ENCODE assay signal across 12 cellular contexts in genomic region chr10:95286707-95287106, GRCh38. TPM values are rescaled to one million over a fixed set of nuclear protein-coding genes. Genes with fewer than 3 reads are reported as not detected.
DNase-seq lines count a peak whose midpoint lies in the region; ATAC-seq and TF ChIP-seq lines count a peak whose summit lies in the region.
"Had no signal": no experiment of that assay in that cellular context is flagged by ENCODE, and none has a peak within 500 bp of the region (broad histone marks: within the 10 kb centered on the region; RNA-seq: fewer than 3 reads in every experiment).

No MANE protein-coding gene starts in this region.

- H3K4me1 ChIP-seq in heart right ventricle = peaks cover 10 to 90% (median 66%) of the 10 kb centered on the region in 9 donors
- H3K4me1 ChIP-seq in osteoblast (ENCODE audit: insufficient read depth, low read length) = peaks cover 31% of the 10 kb centered on the region

- H3K9me3 Mint-ChIP-seq in activated CD4-positive, alpha-beta T cell treated with anti-CD3 and anti-CD28 coated beads, Interleukin-2, amount 10 ng/mL, durations not matched to agents 24 days and 14 days = no peaks in the 10 kb centered on the region

- intact Hi-C loops in heart right ventricle (cut with DNase I) (loop anchor here in 3 of 10 donors (5.0 kb wide), 3 partner anchors 34 to 51 kb away; no protein-coding TSS in a partner anchor), left cardiac atrium (cut with DNase I) (loop anchor here in 1 of 2 donors (5.0 kb wide), 1 partner anchor 39 kb away; no protein-coding TSS in a partner anchor)
- intact Hi-C loops in activated CD4-positive, alpha-beta T cell treated with anti-CD3 and anti-CD28 coated beads, Interleukin-2, amount 10 ng/mL, durations not matched to agents 24 days and 14 days (cut with micrococcal nuclease) = no loop called here

- no peak overlapping the region for H3K27ac Mint-ChIP-seq in activated CD4-positive, alpha-beta T cell treated with anti-CD3 and anti-CD28 coated beads, Interleukin-2, amount 10 ng/mL, durations not matched to agents 24 days and 14 days

- DNase-seq in heart right ventricle (no peak), left cardiac atrium (no peak), fibroblast of villous mesenchyme (ENCODE audit: low read depth) (no peak), osteoblast (ENCODE audit: insufficient read length, low spot score, missing footprints) (no peak), brain microvascular endothelial cell (no peak)
- DNase-seq in activated CD4-positive, alpha-beta T cell treated with anti-CD3 and anti-CD28 coated beads, Interleukin-2, amount 10 ng/mL, durations not matched to agents 24 days and 14 days = no peak
- DNase-seq: activated CD8-positive, alpha-beta memory T cell treated with anti-CD3 and anti-CD28 coated beads for 24 hours; GDM1; NCI-H1092 treated with DMSO at 0.1 percent for 48 hours; NCI-H2227 treated with DMSO at 0.1 percent for 48 hours had no signal

- no peaks in the 10 kb centered on the region for H3K9me3 ChIP-seq in heart right ventricle
- H3K9me3 ChIP-seq in osteoblast (ENCODE audit: low read depth, low read length) = no peaks in the 10 kb centered on the region

- H3K27me3 Mint-ChIP-seq in activated CD4-positive, alpha-beta T cell treated with anti-CD3 and anti-CD28 coated beads, Interleukin-2, amount 10 ng/mL, durations not matched to agents 24 days and 14 days = peaks cover 35% of the 10 kb centered on the region

- H2AFZ ChIP-seq in osteoblast (ENCODE audit: low read length) = no peak overlapping the region

- H3K4me2 ChIP-seq in osteoblast (ENCODE audit: insufficient read depth, low read length) = peak overlapping the region; percentile 28

- H3K36me3 Mint-ChIP-seq in activated CD4-positive, alpha-beta T cell treated with anti-CD3 and anti-CD28 coated beads, Interleukin-2, amount 10 ng/mL, durations not matched to agents 24 days and 14 days (ENCODE audit: low read depth) = no peaks in the 10 kb centered on the region

- H3K27ac ChIP-seq in heart right ventricle (peak overlapping the region; percentile 59 to 98 (median 96)), osteoblast (ENCODE audit: low read depth, low read length) (peak overlapping the region; percentile 1), brain microvascular endothelial cell (no peak overlapping the region)

- H3K36me3 ChIP-seq in heart right ventricle (peaks cover 0 to 6% (median 0%) of the 10 kb centered on the region in 9 donors), osteoblast (ENCODE audit: insufficient read depth, low read length) (no peaks in the 10 kb centered on the region), brain microvascular endothelial cell (replicated peaks) (no peaks in the 10 kb centered on the region)

- in situ Hi-C loops in brain microvascular endothelial cell (cut with HindIII; ENCODE audit: low pct_ligation_motif_present, low sequenced_read_pairs) = no loop called here

- TF ChIP-seq CTCF in heart right ventricle (IDR thresholded peaks at IDR 0.05) (no peak), fibroblast of villous mesenchyme (IDR thresholded peaks at IDR 0.05; ENCODE audit: insufficient read depth, low read depth, low read length) (no peak), osteoblast (IDR thresholded peaks at IDR 0.05; ENCODE audit: extremely low read depth, low read depth, low read length) (no peak), brain microvascular endothelial cell (IDR thresholded peaks at IDR 0.05; ENCODE audit: low read depth, low read length, missing control alignments) (no peak)

- peaks cover 12% of the 10 kb centered on the region for H3K4me1 Mint-ChIP-seq in activated CD4-positive, alpha-beta T cell treated with anti-CD3 and anti-CD28 coated beads, Interleukin-2, amount 10 ng/mL, durations not matched to agents 24 days and 14 days

- no peak overlapping the region for H3K4me3 Mint-ChIP-seq in activated CD4-positive, alpha-beta T cell treated with anti-CD3 and anti-CD28 coated beads, Interleukin-2, amount 10 ng/mL, durations not matched to agents 24 days and 14 days

- H3K4me3 ChIP-seq in heart right ventricle = peak overlapping the region in 7 of 10 donors; percentile 12 to 98 (median 96)
- peak overlapping the region; percentile 16 for H3K4me3 ChIP-seq in fibroblast of villous mesenchyme (ENCODE audit: low read depth, low read length)
- no peak overlapping the region for H3K4me3 ChIP-seq in osteoblast (ENCODE audit: insufficient read depth, low read length)
- no peak overlapping the region for H3K4me3 ChIP-seq in brain microvascular endothelial cell (ENCODE audit: low read depth, low read length)

- ATAC-seq in heart right ventricle (peak in 2 of 8 donors; percentile 19 to 26), left cardiac atrium (no peak), HG03432 (IDR thresholded peaks at IDR 0.05; ENCODE audit: unreplicated experiment) (no peak), HG03159 (IDR thresholded peaks at IDR 0.05; ENCODE audit: unreplicated experiment) (no peak)

- 15 to 56% methylated on average over 1 of the region's 1 CpG for WGBS in heart right ventricle, 2 donors

- peaks cover 46% of the 10 kb centered on the region for H3K79me2 ChIP-seq in osteoblast (ENCODE audit: insufficient read depth, low read length)

- H3K27me3 ChIP-seq in heart right ventricle = peaks cover 0 to 24% (median 0%) of the 10 kb centered on the region in 7 donors
- H3K27me3 ChIP-seq in osteoblast (ENCODE audit: insufficient read depth, low read length) = no peaks in the 10 kb centered on the region
- H3K27me3 ChIP-seq in brain microvascular endothelial cell (replicated peaks) = no peaks in the 10 kb centered on the region

- H4K20me1 ChIP-seq in osteoblast (ENCODE audit: insufficient read depth, low read length) = no peaks in the 10 kb centered on the region

RNA-seq across cellular contexts. Expression of gene PDLIM1, which starts 4.1 kb away (rescaled TPM):
- total RNA-seq in heart right ventricle = 100 to 1,000 TPM; 201 to 467 (median 347) TPM
- polyA plus RNA-seq in heart right ventricle = 100 to 1,000 TPM; 152 to 247 TPM
- total RNA-seq in left cardiac atrium = 100 to 1,000 TPM; 161 to 271 TPM
- total RNA-seq in fibroblast of villous mesenchyme = 65.7 and 75.6 TPM in 2 replicates
- 25.0 and 26.1 TPM in 2 replicates for total RNA-seq in osteoblast
- total RNA-seq in activated CD4-positive, alpha-beta T cell treated with anti-CD3 and anti-CD28 coated beads, Interleukin-2, amount 10 ng/mL, durations not matched to agents 24 days and 14 days = 3.1 and 3.2 TPM in 2 replicates

Comparison
In these comparisons a context has a peak if more than half of its experiments do, and no peak if none do; other contexts are left out.
1. H3K4me3 ChIP-seq: peak in heart right ventricle (7 of 10) and fibroblast of villous mesenchyme (single experiment); none in osteoblast (single experiment) and brain microvascular endothelial cell (single experiment).